Comparison of ENCODE assay signal across 8 cellular contexts in genomic region chr10:110681023-110681681, GRCh38. TPM values are rescaled to one million over a fixed set of nuclear protein-coding genes. Genes with fewer than 3 reads are reported as not detected.
DNase-seq lines count a peak whose midpoint lies in the region; ATAC-seq, FAIRE-seq and TF ChIP-seq lines count a peak whose summit lies in the region.

No MANE protein-coding gene starts in this region.

- BruUV-seq in A673 (replicated peaks; lab: Mats Ljungman, UMichigan) = no TSS peak

- no peak overlapping the region for H3K4me3 ChIP-seq in A673 (ENCODE audit: low read depth, low read length, poor library complexity, severe bottlenecking)
- H3K4me3 ChIP-seq in astrocyte (ENCODE audit: insufficient read depth, low read depth, low read length) = no peak overlapping the region
- no peak overlapping the region for H3K4me3 ChIP-seq in thoracic aorta

- no peak overlapping the region for H3K4me2 ChIP-seq in astrocyte (ENCODE audit: low read length)

- no peaks in the 10 kb centered on the region for H3K36me3 ChIP-seq in A673 (ENCODE audit: insufficient read depth, low read length, poor library complexity, severe bottlenecking)
- H3K36me3 ChIP-seq in astrocyte (ENCODE audit: insufficient read depth, low read length) = no peaks in the 10 kb centered on the region
- no peaks in the 10 kb centered on the region for H3K36me3 ChIP-seq in thoracic aorta

- no peak overlapping the region for H3K4me3 Mint-ChIP-seq in astrocyte (ENCODE audit: unreplicated experiment)

- no peak overlapping the region for H2AFZ ChIP-seq in astrocyte (ENCODE audit: low read depth, low read length)

- no peak overlapping the region for H3K27ac Mint-ChIP-seq in astrocyte (ENCODE audit: unreplicated experiment)

- no peaks in the 10 kb centered on the region for H3K9me3 Mint-ChIP-seq in astrocyte (ENCODE audit: unreplicated experiment)

- peak; percentile 63 for FAIRE-seq in astrocyte (lab: Jason Lieb, UNC)

- ATAC-seq in left colon (peak; percentile 70), thoracic aorta (ENCODE audit: insufficient number of reproducible peaks, low FRiP score, low read depth) (no peak), GM21423 (IDR thresholded peaks at IDR 0.05; ENCODE audit: unreplicated experiment) (no peak), HG02970 (IDR thresholded peaks at IDR 0.05; ENCODE audit: low FRiP score, unreplicated experiment) (no peak)

- POLR2A ChIA-PET in A673 (lab: Charles Lee; ENCODE audit: low non-redundant PET) = no interaction called here

- no peaks in the 10 kb centered on the region for H3K79me2 ChIP-seq in astrocyte (ENCODE audit: insufficient read depth, low read length)

- intact Hi-C loops in A673 (cut with micrococcal nuclease; ENCODE audit: unreplicated experiment) = loop anchor here (1.0 to 2.0 kb wide), 2 partner anchors 71 to 370 kb away; no protein-coding TSS in a partner anchor
- intact Hi-C loops in left colon (cut with DNase I, micrococcal nuclease) = no loop called here

- DNase-seq in A673 (ENCODE audit: low spot score) (peak; percentile 77), NCI-H460 (ENCODE audit: extremely low read depth, low read depth) (peak; percentile 46), astrocyte (ENCODE audit: low read depth) (no peak), left colon (peak in 1 of 2 donors; percentile 35), thoracic aorta (ENCODE audit: low spot score) (no peak)

- H3K27ac ChIP-seq in A673 (ENCODE audit: low read depth, low read length, poor library complexity, severe bottlenecking) (no peak overlapping the region), astrocyte (ENCODE audit: low read depth, low read length) (no peak overlapping the region), thoracic aorta (no peak overlapping the region)

- peaks cover 22% of the 10 kb centered on the region for H3K4me1 Mint-ChIP-seq in astrocyte (ENCODE audit: low read depth, unreplicated experiment)

- H3K9me3 ChIP-seq in A673 (ENCODE audit: low read depth, low read length, poor library complexity, severe bottlenecking) (no peaks in the 10 kb centered on the region), astrocyte (ENCODE audit: insufficient read depth, low read depth, low read length) (no peaks in the 10 kb centered on the region), thoracic aorta (no peaks in the 10 kb centered on the region)

- H3K27me3 ChIP-seq in A673 (replicated peaks; ENCODE audit: insufficient read depth, low read depth, low read length, poor library complexity) (no peaks in the 10 kb centered on the region), astrocyte (ENCODE audit: insufficient read depth, low read length) (no peaks in the 10 kb centered on the region), thoracic aorta (replicated peaks; ENCODE audit: insufficient read depth) (no peaks in the 10 kb centered on the region)

- peak; percentile 84 for TF ChIP-seq CTCF in A673 (conservative IDR thresholded peaks at IDR 0.05; ENCODE audit: low read depth, low read length)
- TF ChIP-seq CTCF in GM12872 (IDR thresholded peaks at IDR 0.05; ENCODE audit: insufficient read depth, low read depth, low read length) = peak; percentile 63
- TF ChIP-seq CTCF in astrocyte (IDR thresholded peaks at IDR 0.05; ENCODE audit: insufficient read depth, low read depth, low read length) = peak; percentile 57
- peak; percentile 41 for TF ChIP-seq CTCF in thoracic aorta (IDR thresholded peaks at IDR 0.05)

- peaks cover 2% of the 10 kb centered on the region for H3K4me1 ChIP-seq in A673 (ENCODE audit: insufficient read depth, low read length, poor library complexity, severe bottlenecking)
- peaks cover 19% of the 10 kb centered on the region for H3K4me1 ChIP-seq in astrocyte (ENCODE audit: insufficient read depth, low read length)
- H3K4me1 ChIP-seq in thoracic aorta (ENCODE audit: control insufficient read depth in 1 of 2, low read depth in 2 of 2) = peaks cover 0 to 31% of the 10 kb centered on the region in 2 donors

- H4K20me1 ChIP-seq in astrocyte (ENCODE audit: insufficient read depth, low read length) = no peaks in the 10 kb centered on the region

- CTCF ChIA-PET in A673 (lab: Charles Lee) = interaction anchor here (1.2 to 1.3 kb wide), 2 partner anchors 16 to 72 kb away, joined by 4 read pairs; no protein-coding TSS in a partner anchor

- H3K27me3 Mint-ChIP-seq in astrocyte (ENCODE audit: low read depth, unreplicated experiment) = no peaks in the 10 kb centered on the region

- H3K9ac ChIP-seq in astrocyte (ENCODE audit: low read length) = no peak overlapping the region

- H3K36me3 Mint-ChIP-seq in astrocyte (ENCODE audit: low read depth, unreplicated experiment) = no peaks in the 10 kb centered on the region

RNA-seq across cellular contexts. Expression of gene RBM20, which starts 37.0 kb away (rescaled TPM):
- total RNA-seq in A673 (2021) (1.3 and 1.8 TPM in 2 replicates), astrocyte (1.5 TPM in 2 replicates), left colon (1 to 10 TPM in 1 of 2 donors, under 1 TPM in 1; 0.92 to 1.9 TPM), thoracic aorta (10 to 100 TPM in 1 of 2 donors, 1 to 10 TPM in 1; 7.8 to 13.9 TPM)
- 2.0 and 2.3 TPM in 2 replicates for total RNA-seq in NCI-H460 (2014; rRNA removed; shearing (Covaris generic))
- 9.4 and 12.2 TPM in 2 replicates for polyA plus RNA-seq in NCI-H460 (2014; cell fraction: nucleus; rRNA removed)

Comparison
In these comparisons a context has a peak if more than half of its experiments do, and no peak if none do; other contexts are left out.
1. DNase-seq: peak in A673 (single experiment) and NCI-H460 (single experiment); none in astrocyte (single experiment) and thoracic aorta (single experiment).
2. Peak in every context shown above with its lines, with median percentiles within 50 percentile points of each other: CTCF ChIP-seq.